ENCODE assay signal across 8 cellular contexts in genomic region chr1:162632234-162632666, GRCh38. TPM values are rescaled to one million over a fixed set of nuclear protein-coding genes. Genes with fewer than 3 reads are reported as not detected.
DNase-seq lines count a peak whose midpoint lies in the region; ATAC-seq and TF ChIP-seq lines count a peak whose summit lies in the region.

Gene DDR2, plus strand, starts transcription at chr1:162632464. Its CDS starts 86,600 bp downstream, at chr1:162719064.

- ATAC-seq in GM18505 (IDR thresholded peaks at IDR 0.05; ENCODE audit: unreplicated experiment) = no peak

- TF ChIP-seq CTCF in WI38 (IDR thresholded peaks at IDR 0.05; ENCODE audit: low read depth, low read length) (no peak), cardiac muscle cell (IDR thresholded peaks at IDR 0.05; ENCODE audit: low read depth, low read length) (no peak), GM10266 (IDR thresholded peaks at IDR 0.05; ENCODE audit: control insufficient read depth, insufficient read depth, low read depth, missing control alignments) (no peak)

- H3K4me1 ChIP-seq in cardiac muscle cell (ENCODE audit: low read depth) = peaks cover 22% of the 10 kb centered on the region

- no peaks in the 10 kb centered on the region for H3K9me3 ChIP-seq in cardiac muscle cell (ENCODE audit: low read depth)

- TF ChIP-seq POLR2A in GM18505 (IDR thresholded peaks at IDR 0.05; ENCODE audit: borderline replicate concordance, extremely low read depth, insufficient read depth, insufficient read length) = no peak

- H3K27me3 ChIP-seq in cardiac muscle cell = no peaks in the 10 kb centered on the region

- H3K27ac ChIP-seq in cardiac muscle cell = peak within 1 kb of the TSS; percentile 39

- H3K4me3 ChIP-seq in WI38 (ENCODE audit: low read depth, low read length) (peak within 1 kb of the TSS; percentile 92), cardiac muscle cell (peak within 1 kb of the TSS; percentile 3)

- H3K36me3 ChIP-seq in cardiac muscle cell = no peaks in the 10 kb centered on the region

- peak; percentile 95 for DNase-seq in ELR (ENCODE audit: low read depth)
- peak in 1 of 2 donors; percentile 98 for DNase-seq in cardiac muscle cell (ENCODE audit: low read depth in 1 of 2, low spot score in 1 of 2)
- no peak for DNase-seq in pulmonary artery endothelial cell (ENCODE audit: low read depth, low spot score)
- DNase-seq in DMS53 (lab: John Stamatoyannopoulos, UW) = no peak
- DNase-seq in GM10266 (ENCODE audit: extremely low spot score) = no peak
- DNase-seq in NCI-H1105 treated with DMSO at 0.1 percent for 48 hours (lab: John Stamatoyannopoulos, UW) = no peak

RNA-seq across cellular contexts. Expression of gene DDR2, which starts in this region (rescaled TPM):
- total RNA-seq in cardiac muscle cell (1.4 and 1.6 TPM in 2 replicates), pulmonary artery endothelial cell (41.5 and 48.1 TPM in 2 replicates)
- polyA plus RNA-seq in cardiac muscle cell = 0.21 and 1.3 TPM in 2 replicates

Comparison
In these comparisons a context has a peak if more than half of its experiments do, and no peak if none do; other contexts are left out.
1. RNA of gene DDR2 (total RNA-seq): 41.5 to 48.1 TPM in pulmonary artery endothelial cell; 1.4 to 1.6 TPM in cardiac muscle cell; every median in the first group is over 10 times any median in the second.